Comparison of ENCODE assay signal across 19 cellular contexts in the genomic region with DNA sequence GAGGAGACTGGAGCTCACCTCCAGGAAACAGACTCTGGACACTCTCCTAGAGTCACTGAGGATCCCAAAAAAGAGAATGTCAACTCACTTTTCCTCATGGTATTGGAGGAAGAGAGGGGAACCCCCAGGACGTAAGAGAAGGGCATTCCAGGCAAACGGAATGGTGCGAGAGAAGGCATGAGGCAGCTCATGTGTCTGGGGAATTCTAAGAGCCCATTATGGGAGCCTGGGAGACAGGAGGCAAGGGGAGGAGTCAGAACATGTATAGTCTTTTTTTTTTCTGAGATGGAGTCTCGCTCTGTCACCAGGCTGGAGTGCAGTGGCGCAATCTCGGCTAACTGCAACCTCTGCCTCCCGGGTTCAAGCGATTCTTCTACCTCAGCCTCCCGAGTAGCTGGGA. TPM values are rescaled to one million over a fixed set of nuclear protein-coding genes. Genes with fewer than 3 reads are reported as not detected.
"Had no signal": no experiment of that assay in that cellular context is flagged by ENCODE, and none has a peak within 500 bp of the region (broad histone marks: within the 10 kb centered on the region; RNA-seq: fewer than 3 reads in every experiment).

No MANE protein-coding gene starts in this region.

RNA-seq across cellular contexts. Expression of a gene that starts 2.1 kb away (rescaled TPM):
- total RNA-seq: kidney; left colon; left lung; liver; lower lobe of right lung; mammary epithelial cell; mucosa of gallbladder; naive thymus-derived CD8-positive, alpha-beta T cell; neural crest cell; occipital lobe; osteocyte; posterior vena cava; psoas muscle; sigmoid colon; spleen; subcutaneous adipose tissue; suprapubic skin; thoracic aorta; upper lobe of right lung had no signal
